14 cellular contexts compared by ENCODE assay signal in the genomic region with DNA sequence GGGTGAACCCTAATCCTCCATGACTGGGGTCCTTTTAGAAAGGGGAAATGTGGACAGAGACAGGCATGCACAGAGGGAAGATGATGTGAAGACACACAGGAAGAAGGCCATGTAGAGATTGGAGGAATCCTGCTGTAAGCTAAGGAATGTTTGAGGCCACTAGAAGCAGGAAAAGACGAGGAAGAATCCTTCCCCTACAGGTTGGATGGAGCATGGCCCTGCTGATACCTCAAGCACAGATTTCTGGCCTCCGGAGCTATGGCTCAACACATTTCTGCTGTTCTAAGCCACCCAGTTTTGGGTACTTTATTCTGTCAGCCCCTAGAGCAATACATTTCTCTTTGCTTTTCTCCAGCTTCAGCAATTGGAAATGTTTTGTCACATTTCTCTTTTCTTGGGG.
DNase-seq lines count a peak whose midpoint lies in the region; ATAC-seq and TF ChIP-seq lines count a peak whose summit lies in the region.
"Had no signal": no experiment of that assay in that cellular context is flagged by ENCODE, and none has a peak within 500 bp of the region (broad histone marks: within the 10 kb centered on the region; RNA-seq: fewer than 3 reads in every experiment).

No MANE protein-coding gene starts in this region.

- no peak overlapping the region for H4K5ac ChIP-seq in IMR-90 (ENCODE audit: low read depth, low read length)

- peaks cover 14% of the 10 kb centered on the region for H3K27me3 Mint-ChIP-seq in stimulated activated naive CD8-positive, alpha-beta T cell treated with anti-CD3 and anti-CD28 coated beads, Interleukin-15, amount 100 ng/mL, for 72 hours

- intact Hi-C loops in IMR-90 (cut with micrococcal nuclease) = no loop called here

- H3K4me3 ChIP-seq in IMR-90 (ENCODE audit: insufficient read depth, low read depth, low read length) (no peak overlapping the region), fibroblast of pulmonary artery (replicated peaks; ENCODE audit: low read depth, low read length) (no peak overlapping the region), osteoblast (ENCODE audit: insufficient read depth, low read length) (no peak overlapping the region)

- H2AK5ac ChIP-seq in IMR-90 (ENCODE audit: low read depth, low read length) = no peak overlapping the region

- no peak for DNase-seq in IMR-90
- no peak for DNase-seq in fibroblast of pulmonary artery (ENCODE audit: low read depth)
- DNase-seq in osteoblast (ENCODE audit: insufficient read length, low spot score, missing footprints) = peak; percentile 21
- DNase-seq in stimulated activated naive CD8-positive, alpha-beta T cell treated with anti-CD3 and anti-CD28 coated beads, Interleukin-15, amount 100 ng/mL, for 72 hours = no peak
- DNase-seq in ecto neural progenitor cell (ENCODE audit: low spot score) = no peak
- DNase-seq: COR-L47; DMS153; NCI-H1436 treated with DMSO at 0.1 percent for 48 hours; NCI-H2081; NCI-H526; NK-92 treated with Interleukin-12 subunit alpha and Interleukin-12 subunit beta, amount 100 ng/mL, for 24 hours had no signal

- no peaks in the 10 kb centered on the region for H3K36me3 ChIP-seq in IMR-90 (ENCODE audit: control insufficient read depth, insufficient read depth, low read length)
- H3K36me3 ChIP-seq in osteoblast (ENCODE audit: insufficient read depth, low read length) = no peaks in the 10 kb centered on the region

- H3K27me3 ChIP-seq in IMR-90 (ENCODE audit: control insufficient read depth, insufficient read depth, low read length) (peaks cover 14% of the 10 kb centered on the region), osteoblast (ENCODE audit: insufficient read depth, low read length) (no peaks in the 10 kb centered on the region)

- no peak for TF ChIP-seq CTCF in IMR-90 (conservative IDR thresholded peaks at IDR 0.05; ENCODE audit: low read depth, low read length)
- TF ChIP-seq CTCF in fibroblast of pulmonary artery (IDR thresholded peaks at IDR 0.05; ENCODE audit: low read length, missing control alignments) = peak; percentile 1
- TF ChIP-seq CTCF in osteoblast (IDR thresholded peaks at IDR 0.05; ENCODE audit: extremely low read depth, low read depth, low read length) = no peak

- no TSS peak for BruUV-seq in IMR-90 (replicated peaks; lab: Mats Ljungman, UMichigan)

- H3K4me1 ChIP-seq in IMR-90 (ENCODE audit: control insufficient read depth, insufficient read depth, low read length) (peaks cover 5% of the 10 kb centered on the region; the same call in 1 of the 2 replicates), osteoblast (ENCODE audit: insufficient read depth, low read length) (peaks cover 24% of the 10 kb centered on the region)

- in situ Hi-C loops in IMR-90 (cut with MboI; ENCODE audit: low sequenced_read_pairs) = no loop called here

- H2BK120ac ChIP-seq in IMR-90 (ENCODE audit: low read depth, low read length) = no peak overlapping the region

- no peak overlapping the region for H3K9ac ChIP-seq in IMR-90 (ENCODE audit: low read depth, low read length)

- peak overlapping the region in 1 of 2 donors; percentile 42 for H3K27ac Mint-ChIP-seq in stimulated activated naive CD8-positive, alpha-beta T cell treated with anti-CD3 and anti-CD28 coated beads, Interleukin-15, amount 100 ng/mL, for 72 hours

- H3K4me2 ChIP-seq in IMR-90 (ENCODE audit: low read depth, low read length) (no peak overlapping the region), osteoblast (ENCODE audit: insufficient read depth, low read length) (no peak overlapping the region)

- H2BK15ac ChIP-seq in IMR-90 (ENCODE audit: low read depth, low read length) = no peak overlapping the region

- H2AFZ ChIP-seq in IMR-90 (replicated peaks; ENCODE audit: low read length, poor library complexity) (no peak overlapping the region), osteoblast (ENCODE audit: low read length) (no peak overlapping the region)

- POLR2A ChIA-PET in IMR-90 (lab: Charles Lee; ENCODE audit: unreplicated experiment) = no interaction called here

- H4K91ac ChIP-seq in IMR-90 (ENCODE audit: insufficient read depth, low read depth, low read length) = no peak overlapping the region

- H3K27ac ChIP-seq in IMR-90 (ENCODE audit: insufficient read depth, low read length) (no peak overlapping the region), osteoblast (ENCODE audit: low read depth, low read length) (no peak overlapping the region)
- H3K27ac ChIP-seq: RWPE1 had no signal

- no peak overlapping the region for H3K18ac ChIP-seq in IMR-90 (ENCODE audit: low read depth, low read length)

- H3K9me3 ChIP-seq in IMR-90 (ENCODE audit: control insufficient read depth, insufficient read depth, low read length) (no peaks in the 10 kb centered on the region), osteoblast (ENCODE audit: low read depth, low read length) (no peaks in the 10 kb centered on the region)

- H2BK5ac ChIP-seq in IMR-90 (ENCODE audit: low read depth, low read length, poor library complexity, severe bottlenecking) = no peak overlapping the region

- H3K14ac ChIP-seq in IMR-90 (replicated peaks; ENCODE audit: low read depth, low read length) = no peak overlapping the region

- H3K23ac ChIP-seq in IMR-90 (ENCODE audit: low read depth, low read length) = no peak overlapping the region

- dilution Hi-C loops in IMR-90 (cut with HindIII; ENCODE audit: low sequenced_read_pairs, unreplicated experiment) = no loop called here

- H2AK9ac ChIP-seq in IMR-90 (replicated peaks; ENCODE audit: low read depth, low read length, poor library complexity) = no peak overlapping the region

- CTCF ChIA-PET in IMR-90 (lab: Yijun Ruan, JAX) = no interaction called here

- H4K8ac ChIP-seq in IMR-90 (ENCODE audit: low read depth in 2 of 2, low read length in 2 of 2) = no peak overlapping the region

- no peaks in the 10 kb centered on the region for H3K79me2 ChIP-seq in osteoblast (ENCODE audit: insufficient read depth, low read length)

- H3K4ac ChIP-seq in IMR-90 (ENCODE audit: low read depth, low read length) = no peak overlapping the region

- H3K79me1 ChIP-seq in IMR-90 (ENCODE audit: low read depth in 1 of 2, low read length in 2 of 2) = no peaks in the 10 kb centered on the region

- TF ChIP-seq POLR2A in IMR-90 (IDR thresholded peaks at IDR 0.05; ENCODE audit: low read depth, low read length) = no peak

- no peak overlapping the region for H2BK20ac ChIP-seq in IMR-90 (ENCODE audit: low read depth, low read length)

- no peaks in the 10 kb centered on the region for H4K20me1 ChIP-seq in IMR-90 (ENCODE audit: insufficient read depth, low read length)
- no peaks in the 10 kb centered on the region for H4K20me1 ChIP-seq in osteoblast (ENCODE audit: insufficient read depth, low read length)

- no peak overlapping the region for H3K4me3 Mint-ChIP-seq in stimulated activated naive CD8-positive, alpha-beta T cell treated with anti-CD3 and anti-CD28 coated beads, Interleukin-15, amount 100 ng/mL, for 72 hours

- no peaks in the 10 kb centered on the region for H3K4me1 Mint-ChIP-seq in stimulated activated naive CD8-positive, alpha-beta T cell treated with anti-CD3 and anti-CD28 coated beads, Interleukin-15, amount 100 ng/mL, for 72 hours

- WGBS in IMR-90 (ENCODE audit: extremely low coverage in 2 of 2, insufficient read length in 1 of 2), 2 experiments = no CpG with 5 or more reads among the region's 2 CpGs

- H3K9me1 ChIP-seq in IMR-90 (ENCODE audit: insufficient read depth, low read length) = peaks cover 6% of the 10 kb centered on the region; the same call in 1 of the 2 replicates

- no peaks in the 10 kb centered on the region for H3K9me3 Mint-ChIP-seq in stimulated activated naive CD8-positive, alpha-beta T cell treated with anti-CD3 and anti-CD28 coated beads, Interleukin-15, amount 100 ng/mL, for 72 hours

- peak; percentile 40; the same call in 1 of the 2 replicates for ATAC-seq in IMR-90 (ENCODE audit: low read depth)
- no peak for ATAC-seq in GM19328 (IDR thresholded peaks at IDR 0.05; ENCODE audit: unreplicated experiment)
- ATAC-seq in HG03469 (IDR thresholded peaks at IDR 0.05; ENCODE audit: unreplicated experiment) = no peak
- ATAC-seq in stimulated activated naive CD8-positive, alpha-beta T cell treated with anti-CD3 and anti-CD28 coated beads, Interleukin-15, amount 100 ng/mL, for 72 hours = no peak

- H3K56ac ChIP-seq in IMR-90 (ENCODE audit: extremely low read depth, insufficient read depth, low read length) = no peak overlapping the region

- no peak for TF ChIP-seq RAD21 in IMR-90 (IDR thresholded peaks at IDR 0.05; ENCODE audit: low read length)

TF ChIP-seq in IMR-90, 13 proteins besides CTCF, POLR2A, EP300 and RAD21 (continues in another document):
- no peak for TF ChIP-seq RFX5 (IDR thresholded peaks at IDR 0.05; ENCODE audit: low read depth, low read length)
- TF ChIP-seq RCOR1 (IDR thresholded peaks at IDR 0.05; ENCODE audit: insufficient replicate concordance, low read length) = no peak
- no peak for TF ChIP-seq SMC3 (IDR thresholded peaks at IDR 0.05; ENCODE audit: low read depth, low read length)
- TF ChIP-seq, protein P1, sequence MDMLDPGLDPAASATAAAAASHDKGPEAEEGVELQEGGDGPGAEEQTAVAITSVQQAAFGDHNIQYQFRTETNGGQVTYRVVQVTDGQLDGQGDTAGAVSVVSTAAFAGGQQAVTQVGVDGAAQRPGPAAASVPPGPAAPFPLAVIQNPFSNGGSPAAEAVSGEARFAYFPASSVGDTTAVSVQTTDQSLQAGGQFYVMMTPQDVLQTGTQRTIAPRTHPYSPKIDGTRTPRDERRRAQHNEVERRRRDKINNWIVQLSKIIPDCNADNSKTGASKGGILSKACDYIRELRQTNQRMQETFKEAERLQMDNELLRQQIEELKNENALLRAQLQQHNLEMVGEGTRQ (IDR thresholded peaks at IDR 0.05; ENCODE audit: low read depth, low read length) = no peak
- no peak for TF ChIP-seq FOS (IDR thresholded peaks at IDR 0.05; ENCODE audit: low read depth, low read length)
- TF ChIP-seq CHD1 (IDR thresholded peaks at IDR 0.05; ENCODE audit: low read depth, low read length) = no peak
- no peak for TF ChIP-seq MXI1 (IDR thresholded peaks at IDR 0.05; ENCODE audit: borderline replicate concordance, low read depth, low read length)
- no peak for TF ChIP-seq MAFK (IDR thresholded peaks at IDR 0.05; ENCODE audit: low read depth, low read length)
- no peak for TF ChIP-seq MAZ (IDR thresholded peaks at IDR 0.05; ENCODE audit: borderline replicate concordance, low read depth, low read length)
- no peak for TF ChIP-seq BHLHE40 (IDR thresholded peaks at IDR 0.05; ENCODE audit: low read depth, low read length)
- TF ChIP-seq NFE2L2 (IDR thresholded peaks at IDR 0.05; ENCODE audit: low read depth, low read length) = no peak
- TF ChIP-seq, protein P2, sequence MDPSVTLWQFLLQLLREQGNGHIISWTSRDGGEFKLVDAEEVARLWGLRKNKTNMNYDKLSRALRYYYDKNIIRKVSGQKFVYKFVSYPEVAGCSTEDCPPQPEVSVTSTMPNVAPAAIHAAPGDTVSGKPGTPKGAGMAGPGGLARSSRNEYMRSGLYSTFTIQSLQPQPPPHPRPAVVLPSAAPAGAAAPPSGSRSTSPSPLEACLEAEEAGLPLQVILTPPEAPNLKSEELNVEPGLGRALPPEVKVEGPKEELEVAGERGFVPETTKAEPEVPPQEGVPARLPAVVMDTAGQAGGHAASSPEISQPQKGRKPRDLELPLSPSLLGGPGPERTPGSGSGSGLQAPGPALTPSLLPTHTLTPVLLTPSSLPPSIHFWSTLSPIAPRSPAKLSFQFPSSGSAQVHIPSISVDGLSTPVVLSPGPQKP (IDR thresholded peaks at IDR 0.05; ENCODE audit: borderline replicate concordance, low read depth, low read length) = no peak
